Comparison of ENCODE assay signal across 15 cellular contexts in the genomic region with DNA sequence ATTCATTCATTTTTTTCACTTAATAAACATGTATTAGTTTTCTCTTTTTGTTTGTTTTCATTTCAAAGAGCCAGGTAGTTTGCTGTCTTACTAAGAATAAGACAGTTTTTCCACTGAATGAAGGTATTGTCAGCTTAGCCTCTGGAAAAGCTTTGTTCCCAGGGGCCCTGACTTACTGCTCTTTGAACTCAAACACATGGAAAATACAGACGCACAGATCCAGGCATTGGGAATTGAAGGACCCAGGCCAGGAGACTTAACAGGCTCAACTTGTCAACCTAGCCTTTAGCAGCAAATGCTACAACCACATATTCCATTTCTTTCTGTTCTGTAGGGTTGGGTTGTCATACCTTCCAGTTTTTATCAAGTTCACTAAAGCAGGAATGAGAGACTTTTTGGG. TPM values are rescaled to one million over a fixed set of nuclear protein-coding genes. Genes with fewer than 3 reads are reported as not detected.
DNase-seq lines count a peak whose midpoint lies in the region; ATAC-seq and TF ChIP-seq lines count a peak whose summit lies in the region.
"Had no signal": no experiment of that assay in that cellular context is flagged by ENCODE, and none has a peak within 500 bp of the region (broad histone marks: within the 10 kb centered on the region; RNA-seq: fewer than 3 reads in every experiment).

No MANE protein-coding gene starts in this region.

- no peak for TF ChIP-seq POLR2A in spleen (IDR thresholded peaks at IDR 0.05)

- no peaks in the 10 kb centered on the region for H3K4me1 Mint-ChIP-seq in nephron progenitor cell
- H3K4me1 Mint-ChIP-seq: CD4-positive, CD25-positive, alpha-beta regulatory T cell; IgD-negative memory B cell had no signal

- peaks cover 18% of the 10 kb centered on the region for H3K9me3 Mint-ChIP-seq in nephron progenitor cell

- H3K4me3 ChIP-seq in spleen, result no peak overlapping the region
- no peak overlapping the region for H3K4me3 ChIP-seq in A673 (ENCODE audit: low read depth, low read length, poor library complexity, severe bottlenecking)
- H3K4me3 ChIP-seq: BLaER1 treated with 17β-estradiol and CSF1 and Interleukin-3, amounts not matched to agents 10 nM and 100 nM; HAP-1 had no signal

- BruUV-seq in A673 (replicated peaks; lab: Mats Ljungman, UMichigan), result no TSS peak

- POLR2A ChIA-PET in A673 (lab: Charles Lee; ENCODE audit: low non-redundant PET), result no interaction called here

- H3K36me3 Mint-ChIP-seq in nephron progenitor cell (ENCODE audit: low read depth), result no peaks in the 10 kb centered on the region
- H3K36me3 Mint-ChIP-seq: CD4-positive, CD25-positive, alpha-beta regulatory T cell; IgD-negative memory B cell had no signal

- H3K27me3 ChIP-seq in spleen (replicated peaks in 1 of 7) (no peaks in the 10 kb centered on the region), A673 (replicated peaks; ENCODE audit: insufficient read depth, low read depth, low read length, poor library complexity) (no peaks in the 10 kb centered on the region)
- H3K27me3 ChIP-seq: BLaER1 treated with 17β-estradiol and CSF1 and Interleukin-3, amounts not matched to agents 10 nM and 100 nM had no signal

- WGBS in spleen, 5 donors, result 42 to 94% (median 76%) methylated on average over 1 of the region's 1 CpG

- intact Hi-C loops in Right ventricle myocardium inferior (cut with DNase I), result no loop called here
- intact Hi-C loops in left ventricle myocardium superior (cut with micrococcal nuclease), result no loop called here
- intact Hi-C loops in spleen (cut with DNase I; ENCODE audit: low total_unique reads), result no loop called here
- intact Hi-C loops in A673 (cut with micrococcal nuclease; ENCODE audit: unreplicated experiment), result no loop called here

- H3K27ac ChIP-seq in spleen, result no peak overlapping the region
- H3K27ac ChIP-seq in A673 (ENCODE audit: low read depth, low read length, poor library complexity, severe bottlenecking), result no peak overlapping the region
- H3K27ac ChIP-seq: BLaER1 treated with 17β-estradiol and CSF1 and Interleukin-3, amounts not matched to agents 10 nM and 100 nM had no signal

- no peak for DNase-seq in Right ventricle myocardium inferior (ENCODE audit: missing footprints)
- DNase-seq in left ventricle myocardium superior, result no peak
- peak; percentile 13 for DNase-seq in iPS-NIHi7 (ENCODE audit: extremely low spot score)
- peak; percentile 12 for DNase-seq in medulla oblongata (ENCODE audit: extremely low spot score)
- no peak for DNase-seq in nephron progenitor cell
- no peak for DNase-seq in spleen
- DNase-seq in A673 (ENCODE audit: low spot score), result no peak
- DNase-seq: 8988T; ACHN; CD4-positive, CD25-positive, alpha-beta regulatory T cell; DMS53; GF-D8 had no signal

- H3K9me3 ChIP-seq in spleen (peaks cover 0 to 24% (median 22%) of the 10 kb centered on the region in 8 donors), A673 (ENCODE audit: low read depth, low read length, poor library complexity, severe bottlenecking) (no peaks in the 10 kb centered on the region)
- H3K9me3 ChIP-seq: HAP-1 had no signal

- H3K36me3 ChIP-seq in spleen, result no peaks in the 10 kb centered on the region
- H3K36me3 ChIP-seq in A673 (ENCODE audit: insufficient read depth, low read length, poor library complexity, severe bottlenecking), result no peaks in the 10 kb centered on the region
- H3K36me3 ChIP-seq: BLaER1 treated with 17β-estradiol and CSF1 and Interleukin-3, amounts not matched to agents 10 nM and 100 nM; HAP-1 had no signal

- ATAC-seq in Right ventricle myocardium inferior (peak; percentile 29), left ventricle myocardium superior (no peak)

- no peak overlapping the region for H3K27ac Mint-ChIP-seq in nephron progenitor cell
- H3K27ac Mint-ChIP-seq: CD4-positive, CD25-positive, alpha-beta regulatory T cell; IgD-negative memory B cell had no signal

- CTCF ChIA-PET in A673 (lab: Charles Lee), result no interaction called here

- no peak for TF ChIP-seq CTCF in nephron progenitor cell (IDR thresholded peaks at IDR 0.05)
- no peak for TF ChIP-seq CTCF in spleen (IDR thresholded peaks at IDR 0.05 in 8 of 11, conservative IDR thresholded peaks at IDR 0.05 in 3 of 11)
- TF ChIP-seq CTCF in A673 (conservative IDR thresholded peaks at IDR 0.05; ENCODE audit: low read depth, low read length), result no peak

- no peaks in the 10 kb centered on the region for H3K4me1 ChIP-seq in spleen
- no peaks in the 10 kb centered on the region for H3K4me1 ChIP-seq in A673 (ENCODE audit: insufficient read depth, low read length, poor library complexity, severe bottlenecking)
- H3K4me1 ChIP-seq: BLaER1 treated with 17β-estradiol and CSF1 and Interleukin-3, amounts not matched to agents 10 nM and 100 nM; HAP-1 had no signal

- H3K27me3 Mint-ChIP-seq in nephron progenitor cell (ENCODE audit: low read depth, poor library complexity), result no peaks in the 10 kb centered on the region
- H3K27me3 Mint-ChIP-seq: CD4-positive, CD25-positive, alpha-beta regulatory T cell; IgD-negative memory B cell had no signal

- no peak overlapping the region for H3K4me3 Mint-ChIP-seq in nephron progenitor cell
- H3K4me3 Mint-ChIP-seq: CD4-positive, CD25-positive, alpha-beta regulatory T cell; IgD-negative memory B cell had no signal

RNA-seq across cellular contexts. Expression of gene SLCO1C1, which starts 38.5 kb away (rescaled TPM):
- total RNA-seq in Right ventricle myocardium inferior (1.2 TPM), left ventricle myocardium superior (0.84 TPM), spleen (not detected), A673 (2021) (1.5 TPM in 1 of 2 replicates, not detected in the other)
- under 1 TPM; 0.03 to 0.35 (median 0.13) TPM for polyA plus RNA-seq in spleen
- total RNA-seq: CD4-positive, CD25-positive, alpha-beta regulatory T cell had no signal
- polyA plus RNA-seq: CD4-positive, CD25-positive, alpha-beta regulatory T cell; IgD-negative memory B cell had no signal

Comparison
In these comparisons a context has a peak if more than half of its experiments do, and no peak if none do; other contexts are left out.
1. DNase-seq: peak in iPS-NIHi7 (single experiment) and medulla oblongata (single experiment); none in Right ventricle myocardium inferior (single experiment), left ventricle myocardium superior (single experiment), nephron progenitor cell (single experiment), spleen (single experiment) and A673 (single experiment).